8 cellular contexts compared by ENCODE assay signal in genomic region chr12:6904280-6905276, GRCh38. TPM values are rescaled to one million over a fixed set of nuclear protein-coding genes. Genes with fewer than 3 reads are reported as not detected.
DNase-seq lines count a peak whose midpoint lies in the region; ATAC-seq and TF ChIP-seq lines count a peak whose summit lies in the region.

Gene LRRC23, plus strand, starts transcription at chr12:6904822. Its CDS starts 812 bp downstream, at chr12:6905634.

- no peaks in the 10 kb centered on the region for H3K27me3 ChIP-seq in heart right ventricle

- H3K4me1 ChIP-seq in heart right ventricle: peaks cover 0 to 22% (median 11%) of the 10 kb centered on the region in 9 donors

- H3K4me1 Mint-ChIP-seq in type B pancreatic cell (ENCODE audit: unreplicated experiment): no peaks in the 10 kb centered on the region

- no peak within 1 kb of the TSS for H3K27ac Mint-ChIP-seq in type B pancreatic cell

- TF ChIP-seq CTCF in GM12875 (IDR thresholded peaks at IDR 0.05; ENCODE audit: borderline replicate concordance, insufficient read depth, low read depth, low read length): no peak
- no peak for TF ChIP-seq CTCF in heart right ventricle (IDR thresholded peaks at IDR 0.05)
- no peak for TF ChIP-seq CTCF in type B pancreatic cell (conservative IDR thresholded peaks at IDR 0.05)

- no peaks in the 10 kb centered on the region for H3K9me3 ChIP-seq in heart right ventricle

- intact Hi-C loops in heart right ventricle (cut with DNase I): no loop called here

- WGBS in heart right ventricle, 2 donors: 4 to 5% methylated on average over 34 of the region's 34 CpGs

- H3K4me3 Mint-ChIP-seq in type B pancreatic cell: no peak within 1 kb of the TSS

- H3K4me3 ChIP-seq in GM12875 (ENCODE audit: low read depth, low read length): peak within 1 kb of the TSS; percentile 78
- peak within 1 kb of the TSS; percentile 52 to 89 (median 76) for H3K4me3 ChIP-seq in heart right ventricle

- H3K36me3 Mint-ChIP-seq in type B pancreatic cell: peaks cover 10% of the 10 kb centered on the region

- DNase-seq in NCI-H1436 (lab: John Stamatoyannopoulos, UW) (peak; percentile 98), SW480 (ENCODE audit: low spot score) (peak; percentile 95), amniotic epithelial cell (ENCODE audit: low read depth) (peak; percentile 90), heart right ventricle (peak; percentile 93 to 98), pons (ENCODE audit: low spot score) (peak; percentile 96), type B pancreatic cell (ENCODE audit: extremely low spot score, unreplicated experiment) (peak; percentile 98)

- peaks cover 0 to 21% (median 0%) of the 10 kb centered on the region in 9 donors for H3K36me3 ChIP-seq in heart right ventricle

- H3K27ac ChIP-seq in heart right ventricle: peak within 1 kb of the TSS; percentile 30 to 90 (median 81)

- no peaks in the 10 kb centered on the region for H3K9me3 Mint-ChIP-seq in type B pancreatic cell

- H3K27me3 Mint-ChIP-seq in type B pancreatic cell: peaks cover under 1% of the 10 kb centered on the region

- ATAC-seq in HG02759 (IDR thresholded peaks at IDR 0.05; ENCODE audit: unreplicated experiment) (peak; percentile 97), heart right ventricle (peak; percentile 94 to 99 (median 98))

RNA-seq across cellular contexts. Expression of gene LRRC23, which starts in this region (rescaled TPM):
- total RNA-seq in heart right ventricle (10 to 100 TPM in 6 of 10 donors, 1 to 10 TPM in 4; 6.5 to 16.1 (median 11.0) TPM), type B pancreatic cell (ENCODE audit: low replicate concordance) (10.1 and 20.0 TPM in 2 replicates)
- polyA plus RNA-seq in heart right ventricle: 10 to 100 TPM; 12.6 to 16.6 TPM

Comparison
In these comparisons a context has a peak if more than half of its experiments do, and no peak if none do; other contexts are left out.
1. Peak in every context shown above with its lines: DNase-seq, ATAC-seq, H3K4me3 ChIP-seq and H3K27ac ChIP-seq.